Comparison of ENCODE assay signal across 8 cellular contexts in the genomic region with DNA sequence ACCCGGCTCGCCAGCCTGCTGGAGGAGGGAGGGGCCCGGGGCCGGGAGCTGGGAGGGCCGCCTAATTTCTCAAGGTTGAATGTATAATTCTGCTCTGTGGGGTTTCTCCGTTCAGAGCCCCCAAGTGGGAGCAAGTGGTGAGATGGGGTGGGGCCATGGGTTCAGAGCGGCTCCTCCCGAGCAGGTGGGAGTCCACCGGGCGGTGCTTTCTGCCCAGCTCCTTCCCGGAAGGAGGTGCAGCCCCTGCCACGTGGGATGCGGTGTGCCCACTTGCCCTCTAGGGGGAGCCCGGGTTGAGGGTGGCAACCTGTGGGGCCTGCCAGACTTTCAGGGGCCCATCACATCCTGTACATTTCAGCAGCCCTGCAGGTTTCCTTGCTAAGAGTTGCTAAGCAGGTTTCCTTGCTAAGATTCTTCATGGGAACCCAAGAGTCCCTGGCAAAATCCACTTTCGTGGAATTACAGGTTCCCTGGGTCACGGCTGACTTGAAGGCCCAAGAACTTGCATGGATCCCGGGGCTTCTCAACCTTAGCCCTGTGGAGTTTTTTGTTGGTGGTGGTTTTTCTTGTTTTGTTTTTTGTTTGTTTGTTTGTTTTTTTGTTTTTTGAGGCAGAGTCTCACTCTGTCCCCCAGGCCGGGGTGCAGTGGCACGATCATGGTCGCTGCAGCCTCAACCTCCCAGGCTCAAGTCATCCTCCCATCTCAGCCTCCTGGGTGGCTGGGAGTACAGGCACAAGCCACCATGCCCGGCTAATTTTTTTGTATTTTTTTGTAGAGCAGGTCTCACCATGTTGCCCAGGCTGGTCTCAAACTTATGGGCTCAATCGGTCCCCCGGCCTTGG.
DNase-seq lines count a peak whose midpoint lies in the region; ATAC-seq and TF ChIP-seq lines count a peak whose summit lies in the region.

No MANE protein-coding gene starts in this region.

- POLR2A ChIA-PET in activated CD8-positive, alpha-beta T cell treated with anti-CD3 and anti-CD28 coated beads, Interleukin-2, amount 10 ng/mL, durations not matched to agents 7 days and 5 days (lab: Charles Lee) = no interaction called here

- CTCF ChIA-PET in activated CD8-positive, alpha-beta T cell treated with anti-CD3 and anti-CD28 coated beads, Interleukin-2, amount 10 ng/mL, durations not matched to agents 7 days and 5 days (lab: Charles Lee) = interaction anchor here (0.6 to 2.8 kb wide), 15 partner anchors 11 to 306 kb away, joined by 3 to 29 read pairs (median 3); no protein-coding TSS in a partner anchor

- H3K9me3 ChIP-seq in neutrophil = no peaks in the 10 kb centered on the region

- no peak overlapping the region for H3K27ac ChIP-seq in neutrophil

- peaks cover 3% of the 10 kb centered on the region for H3K9me3 Mint-ChIP-seq in activated CD8-positive, alpha-beta T cell treated with anti-CD3 and anti-CD28 coated beads, Interleukin-2, amount 10 ng/mL, durations not matched to agents 7 days and 5 days (ENCODE audit: insufficient read depth)
- no peaks in the 10 kb centered on the region for H3K9me3 Mint-ChIP-seq in type B pancreatic cell

- DNase-seq in SIG-M5 treated with dmso at 0.1 percent for 504 hours (lab: John Stamatoyannopoulos, UW; ENCODE audit: unreplicated experiment) (peak; percentile 81), SIG-M5 (lab: John Stamatoyannopoulos, UW) (no peak), NCI-H82 treated with DMSO at 0.1 percent for 48 hours (lab: John Stamatoyannopoulos, UW; ENCODE audit: unreplicated experiment) (peak; percentile 63), epithelial cell of esophagus (ENCODE audit: low read depth) (peak; percentile 65), type B pancreatic cell (ENCODE audit: extremely low spot score, unreplicated experiment) (no peak), Ammon's horn (ENCODE audit: low spot score) (no peak)
- peak; percentile 87 for DNase-seq in activated CD8-positive, alpha-beta T cell treated with anti-CD3 and anti-CD28 coated beads, Interleukin-2, amount 10 ng/mL, durations not matched to agents 7 days and 5 days

- H3K27ac Mint-ChIP-seq in activated CD8-positive, alpha-beta T cell treated with anti-CD3 and anti-CD28 coated beads, Interleukin-2, amount 10 ng/mL, durations not matched to agents 7 days and 5 days = no peak overlapping the region
- no peak overlapping the region for H3K27ac Mint-ChIP-seq in type B pancreatic cell

- no peaks in the 10 kb centered on the region for H3K27me3 Mint-ChIP-seq in activated CD8-positive, alpha-beta T cell treated with anti-CD3 and anti-CD28 coated beads, Interleukin-2, amount 10 ng/mL, durations not matched to agents 7 days and 5 days (ENCODE audit: low read depth)
- no peaks in the 10 kb centered on the region for H3K27me3 Mint-ChIP-seq in type B pancreatic cell

- H3K27me3 ChIP-seq in neutrophil = no peaks in the 10 kb centered on the region

- no peaks in the 10 kb centered on the region for H3K36me3 ChIP-seq in neutrophil

- peak; percentile 84 for ATAC-seq in activated CD8-positive, alpha-beta T cell treated with anti-CD3 and anti-CD28 coated beads, Interleukin-2, amount 10 ng/mL, durations not matched to agents 7 days and 5 days

- peaks cover 9% of the 10 kb centered on the region for H3K4me1 Mint-ChIP-seq in activated CD8-positive, alpha-beta T cell treated with anti-CD3 and anti-CD28 coated beads, Interleukin-2, amount 10 ng/mL, durations not matched to agents 7 days and 5 days (ENCODE audit: low read depth)
- H3K4me1 Mint-ChIP-seq in type B pancreatic cell (ENCODE audit: unreplicated experiment) = peaks cover 13% of the 10 kb centered on the region

- TF ChIP-seq CTCF in epithelial cell of esophagus (IDR thresholded peaks at IDR 0.05; ENCODE audit: insufficient read depth, low read depth, low read length, missing control alignments) = peak; percentile 76
- TF ChIP-seq CTCF in neutrophil (IDR thresholded peaks at IDR 0.05) = peak; percentile 84
- peak; percentile 76 for TF ChIP-seq CTCF in type B pancreatic cell (conservative IDR thresholded peaks at IDR 0.05)

- no peak overlapping the region for H3K4me3 Mint-ChIP-seq in activated CD8-positive, alpha-beta T cell treated with anti-CD3 and anti-CD28 coated beads, Interleukin-2, amount 10 ng/mL, durations not matched to agents 7 days and 5 days
- H3K4me3 Mint-ChIP-seq in type B pancreatic cell = no peak overlapping the region

- peaks cover 0 to 4% of the 10 kb centered on the region in 2 experiments for H3K4me1 ChIP-seq in neutrophil (ENCODE audit: control insufficient read depth in 1 of 2, insufficient read depth in 1 of 2, low read depth in 1 of 2, low read length in 1 of 2)

- no peak overlapping the region for H3K4me3 ChIP-seq in epithelial cell of esophagus (ENCODE audit: low read length)
- no peak overlapping the region for H3K4me3 ChIP-seq in neutrophil (ENCODE audit: low read depth in 1 of 2, low read length in 1 of 2)

- no peaks in the 10 kb centered on the region for H3K36me3 Mint-ChIP-seq in activated CD8-positive, alpha-beta T cell treated with anti-CD3 and anti-CD28 coated beads, Interleukin-2, amount 10 ng/mL, durations not matched to agents 7 days and 5 days (ENCODE audit: low read depth)
- peaks cover 3% of the 10 kb centered on the region for H3K36me3 Mint-ChIP-seq in type B pancreatic cell

Comparison
In these comparisons a context has a peak if more than half of its experiments do, and no peak if none do; other contexts are left out.
1. DNase-seq: peak in SIG-M5 treated with dmso at 0.1 percent for 504 hours (single experiment), NCI-H82 treated with DMSO at 0.1 percent for 48 hours (single experiment), activated CD8-positive, alpha-beta T cell treated with anti-CD3 and anti-CD28 coated beads, Interleukin-2, amount 10 ng/mL, durations not matched to agents 7 days and 5 days (single experiment) and epithelial cell of esophagus (single experiment); none in SIG-M5 (single experiment), type B pancreatic cell (single experiment) and Ammon's horn (single experiment).
2. Peak in every context shown above with its lines, with median percentiles within 50 percentile points of each other: CTCF ChIP-seq.